8 cellular contexts compared by ENCODE assay signal in genomic region chr7:44847920-44848634, GRCh38.
DNase-seq lines count a peak whose midpoint lies in the region; ATAC-seq and FAIRE-seq lines count a peak whose summit lies in the region.

H2AZ2 (minus strand) TSS chr7:44848087; CDS start chr7:44847971, 116 bp downstream.

- H3K4me3 Mint-ChIP-seq in effector memory CD8-positive, alpha-beta T cell, result peak within 1 kb of the TSS; percentile 87 to 95

- H3K27me3 Mint-ChIP-seq in effector memory CD8-positive, alpha-beta T cell, result no peaks in the 10 kb centered on the region

- peaks cover 47% of the 10 kb centered on the region for H3K36me3 Mint-ChIP-seq in effector memory CD8-positive, alpha-beta T cell (ENCODE audit: insufficient read depth)

- peaks cover 15 to 26% of the 10 kb centered on the region in 2 donors for H3K4me1 Mint-ChIP-seq in effector memory CD8-positive, alpha-beta T cell (ENCODE audit: low read depth in 2 of 2)

- no peaks in the 10 kb centered on the region for H3K9me3 Mint-ChIP-seq in effector memory CD8-positive, alpha-beta T cell

- DNase-seq in COLO829 (ENCODE audit: low spot score), result peak; percentile 100
- DNase-seq in HTR-8/SVneo (ENCODE audit: insufficient read length, low spot score), result peak; percentile 99
- DNase-seq in NOMO-1 treated with dmso at 0.1 percent for 144 hours (lab: John Stamatoyannopoulos, UW; ENCODE audit: unreplicated experiment), result peak; percentile 99
- peak; percentile 98 to 99 (median 99) for DNase-seq in activated CD8-positive, alpha-beta memory T cell treated with anti-CD3 and anti-CD28 coated beads for 48 hours (ENCODE audit: low read depth in 2 of 3, low spot score in 2 of 3)
- DNase-seq in effector memory CD8-positive, alpha-beta T cell, result peak; percentile 99 to 100 (median 99)
- peak; percentile 100 for DNase-seq in medulla oblongata (ENCODE audit: extremely low spot score)
- DNase-seq in stimulated activated CD8-positive, alpha-beta memory T cell treated with anti-CD3 and anti-CD28 coated beads, Interleukin-12 subunit alpha, Interleukin-12 subunit beta, amount 100 ng/mL, for 1 hour (ENCODE audit: low read depth), result peak; percentile 100

- H3K27ac Mint-ChIP-seq in effector memory CD8-positive, alpha-beta T cell, result peak within 1 kb of the TSS; percentile 97 to 99

- ATAC-seq in GM21367 (IDR thresholded peaks at IDR 0.05; ENCODE audit: unreplicated experiment), result peak; percentile 82
- peak; percentile 74 for ATAC-seq in effector memory CD8-positive, alpha-beta T cell (replicated peaks)

- FAIRE-seq in HTR-8/SVneo (lab: Jason Lieb, UNC), result peak; percentile 94

Comparison
In these comparisons a context has a peak if more than half of its experiments do, and no peak if none do; other contexts are left out.
1. Peak in every context shown above with its lines: DNase-seq and ATAC-seq.